2 cellular contexts compared by ENCODE assay signal in genomic region chr7:138662066-138663061, GRCh38.
A peak's percentile ranks its signal among the peaks of the same experiment; 100 is the strongest.
TF ChIP-seq lines count a peak whose summit lies in the region.

No MANE protein-coding gene starts in this region.

TF ChIP-seq in SK-N-SH, 30 proteins besides CTCF, POLR2A, EP300 and RAD21:
- TF ChIP-seq SMC3 (IDR thresholded peaks at IDR 0.05; ENCODE audit: low read depth, low read length) (no peak), FOXJ3 (CRISPR knock-in tag; IDR thresholded peaks at IDR 0.05) (peak; percentile 42; the same call in 1 of the 2 replicates), TAF1 (IDR thresholded peaks at IDR 0.05; ENCODE audit: borderline replicate concordance, low read depth, low read length) (no peak), YY1 (IDR thresholded peaks at IDR 0.05; ENCODE audit: low read depth) (no peak), TCF12 (IDR thresholded peaks at IDR 0.05) (peak; percentile 59; the same call in 1 of the 2 replicates), RCOR1 (IDR thresholded peaks at IDR 0.05; ENCODE audit: low read length) (peak; percentile 96), POLR2AphosphoS5 (IDR thresholded peaks at IDR 0.05; ENCODE audit: low read depth, low read length) (no peak), NRF1 (IDR thresholded peaks at IDR 0.05; ENCODE audit: low read depth, low read length) (no peak), CHD2 (IDR thresholded peaks at IDR 0.05; ENCODE audit: low read length, partially characterized antibody) (peak; percentile 71), GATA2 (CRISPR knock-in tag; IDR thresholded peaks at IDR 0.05) (peak; percentile 83), MEF2A (IDR thresholded peaks at IDR 0.05; ENCODE audit: borderline replicate concordance, low read depth) (no peak)
TF ChIP-seq in SK-N-SH: peak in this region for 5.

TF ChIP-seq in H1, 55 proteins besides CTCF, POLR2A, EP300 and RAD21:
- TF ChIP-seq, protein P1, sequence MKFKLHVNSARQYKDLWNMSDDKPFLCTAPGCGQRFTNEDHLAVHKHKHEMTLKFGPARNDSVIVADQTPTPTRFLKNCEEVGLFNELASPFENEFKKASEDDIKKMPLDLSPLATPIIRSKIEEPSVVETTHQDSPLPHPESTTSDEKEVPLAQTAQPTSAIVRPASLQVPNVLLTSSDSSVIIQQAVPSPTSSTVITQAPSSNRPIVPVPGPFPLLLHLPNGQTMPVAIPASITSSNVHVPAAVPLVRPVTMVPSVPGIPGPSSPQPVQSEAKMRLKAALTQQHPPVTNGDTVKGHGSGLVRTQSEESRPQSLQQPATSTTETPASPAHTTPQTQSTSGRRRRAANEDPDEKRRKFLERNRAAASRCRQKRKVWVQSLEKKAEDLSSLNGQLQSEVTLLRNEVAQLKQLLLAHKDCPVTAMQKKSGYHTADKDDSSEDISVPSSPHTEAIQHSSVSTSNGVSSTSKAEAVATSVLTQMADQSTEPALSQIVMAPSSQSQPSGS (IDR thresholded peaks at IDR 0.05; ENCODE audit: low read length) = no peak
- TF ChIP-seq TCF12 (IDR thresholded peaks at IDR 0.05; ENCODE audit: low read depth, low read length) = no peak
- TF ChIP-seq CBX5 (IDR thresholded peaks at IDR 0.05; ENCODE audit: low read depth, low read length) = no peak
- TF ChIP-seq HDAC2 (IDR thresholded peaks at IDR 0.05; ENCODE audit: borderline replicate concordance in 1 of 2, low read depth in 2 of 2, low read length in 2 of 2) = no peak
- no peak for TF ChIP-seq KDM5A (IDR thresholded peaks at IDR 0.05; ENCODE audit: low read length)
- TF ChIP-seq, protein P2, sequence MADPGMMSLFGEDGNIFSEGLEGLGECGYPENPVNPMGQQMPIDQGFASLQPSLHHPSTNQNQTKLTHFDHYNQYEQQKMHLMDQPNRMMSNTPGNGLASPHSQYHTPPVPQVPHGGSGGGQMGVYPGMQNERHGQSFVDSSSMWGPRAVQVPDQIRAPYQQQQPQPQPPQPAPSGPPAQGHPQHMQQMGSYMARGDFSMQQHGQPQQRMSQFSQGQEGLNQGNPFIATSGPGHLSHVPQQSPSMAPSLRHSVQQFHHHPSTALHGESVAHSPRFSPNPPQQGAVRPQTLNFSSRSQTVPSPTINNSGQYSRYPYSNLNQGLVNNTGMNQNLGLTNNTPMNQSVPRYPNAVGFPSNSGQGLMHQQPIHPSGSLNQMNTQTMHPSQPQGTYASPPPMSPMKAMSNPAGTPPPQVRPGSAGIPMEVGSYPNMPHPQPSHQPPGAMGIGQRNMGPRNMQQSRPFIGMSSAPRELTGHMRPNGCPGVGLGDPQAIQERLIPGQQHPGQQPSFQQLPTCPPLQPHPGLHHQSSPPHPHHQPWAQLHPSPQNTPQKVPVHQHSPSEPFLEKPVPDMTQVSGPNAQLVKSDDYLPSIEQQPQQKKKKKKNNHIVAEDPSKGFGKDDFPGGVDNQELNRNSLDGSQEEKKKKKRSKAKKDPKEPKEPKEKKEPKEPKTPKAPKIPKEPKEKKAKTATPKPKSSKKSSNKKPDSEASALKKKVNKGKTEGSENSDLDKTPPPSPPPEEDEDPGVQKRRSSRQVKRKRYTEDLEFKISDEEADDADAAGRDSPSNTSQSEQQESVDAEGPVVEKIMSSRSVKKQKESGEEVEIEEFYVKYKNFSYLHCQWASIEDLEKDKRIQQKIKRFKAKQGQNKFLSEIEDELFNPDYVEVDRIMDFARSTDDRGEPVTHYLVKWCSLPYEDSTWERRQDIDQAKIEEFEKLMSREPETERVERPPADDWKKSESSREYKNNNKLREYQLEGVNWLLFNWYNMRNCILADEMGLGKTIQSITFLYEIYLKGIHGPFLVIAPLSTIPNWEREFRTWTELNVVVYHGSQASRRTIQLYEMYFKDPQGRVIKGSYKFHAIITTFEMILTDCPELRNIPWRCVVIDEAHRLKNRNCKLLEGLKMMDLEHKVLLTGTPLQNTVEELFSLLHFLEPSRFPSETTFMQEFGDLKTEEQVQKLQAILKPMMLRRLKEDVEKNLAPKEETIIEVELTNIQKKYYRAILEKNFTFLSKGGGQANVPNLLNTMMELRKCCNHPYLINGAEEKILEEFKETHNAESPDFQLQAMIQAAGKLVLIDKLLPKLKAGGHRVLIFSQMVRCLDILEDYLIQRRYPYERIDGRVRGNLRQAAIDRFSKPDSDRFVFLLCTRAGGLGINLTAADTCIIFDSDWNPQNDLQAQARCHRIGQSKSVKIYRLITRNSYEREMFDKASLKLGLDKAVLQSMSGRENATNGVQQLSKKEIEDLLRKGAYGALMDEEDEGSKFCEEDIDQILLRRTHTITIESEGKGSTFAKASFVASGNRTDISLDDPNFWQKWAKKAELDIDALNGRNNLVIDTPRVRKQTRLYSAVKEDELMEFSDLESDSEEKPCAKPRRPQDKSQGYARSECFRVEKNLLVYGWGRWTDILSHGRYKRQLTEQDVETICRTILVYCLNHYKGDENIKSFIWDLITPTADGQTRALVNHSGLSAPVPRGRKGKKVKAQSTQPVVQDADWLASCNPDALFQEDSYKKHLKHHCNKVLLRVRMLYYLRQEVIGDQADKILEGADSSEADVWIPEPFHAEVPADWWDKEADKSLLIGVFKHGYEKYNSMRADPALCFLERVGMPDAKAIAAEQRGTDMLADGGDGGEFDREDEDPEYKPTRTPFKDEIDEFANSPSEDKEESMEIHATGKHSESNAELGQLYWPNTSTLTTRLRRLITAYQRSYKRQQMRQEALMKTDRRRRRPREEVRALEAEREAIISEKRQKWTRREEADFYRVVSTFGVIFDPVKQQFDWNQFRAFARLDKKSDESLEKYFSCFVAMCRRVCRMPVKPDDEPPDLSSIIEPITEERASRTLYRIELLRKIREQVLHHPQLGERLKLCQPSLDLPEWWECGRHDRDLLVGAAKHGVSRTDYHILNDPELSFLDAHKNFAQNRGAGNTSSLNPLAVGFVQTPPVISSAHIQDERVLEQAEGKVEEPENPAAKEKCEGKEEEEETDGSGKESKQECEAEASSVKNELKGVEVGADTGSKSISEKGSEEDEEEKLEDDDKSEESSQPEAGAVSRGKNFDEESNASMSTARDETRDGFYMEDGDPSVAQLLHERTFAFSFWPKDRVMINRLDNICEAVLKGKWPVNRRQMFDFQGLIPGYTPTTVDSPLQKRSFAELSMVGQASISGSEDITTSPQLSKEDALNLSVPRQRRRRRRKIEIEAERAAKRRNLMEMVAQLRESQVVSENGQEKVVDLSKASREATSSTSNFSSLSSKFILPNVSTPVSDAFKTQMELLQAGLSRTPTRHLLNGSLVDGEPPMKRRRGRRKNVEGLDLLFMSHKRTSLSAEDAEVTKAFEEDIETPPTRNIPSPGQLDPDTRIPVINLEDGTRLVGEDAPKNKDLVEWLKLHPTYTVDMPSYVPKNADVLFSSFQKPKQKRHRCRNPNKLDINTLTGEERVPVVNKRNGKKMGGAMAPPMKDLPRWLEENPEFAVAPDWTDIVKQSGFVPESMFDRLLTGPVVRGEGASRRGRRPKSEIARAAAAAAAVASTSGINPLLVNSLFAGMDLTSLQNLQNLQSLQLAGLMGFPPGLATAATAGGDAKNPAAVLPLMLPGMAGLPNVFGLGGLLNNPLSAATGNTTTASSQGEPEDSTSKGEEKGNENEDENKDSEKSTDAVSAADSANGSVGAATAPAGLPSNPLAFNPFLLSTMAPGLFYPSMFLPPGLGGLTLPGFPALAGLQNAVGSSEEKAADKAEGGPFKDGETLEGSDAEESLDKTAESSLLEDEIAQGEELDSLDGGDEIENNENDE (IDR thresholded peaks at IDR 0.05; ENCODE audit: insufficient replicate concordance, low read length) = no peak
- TF ChIP-seq, protein P3, sequence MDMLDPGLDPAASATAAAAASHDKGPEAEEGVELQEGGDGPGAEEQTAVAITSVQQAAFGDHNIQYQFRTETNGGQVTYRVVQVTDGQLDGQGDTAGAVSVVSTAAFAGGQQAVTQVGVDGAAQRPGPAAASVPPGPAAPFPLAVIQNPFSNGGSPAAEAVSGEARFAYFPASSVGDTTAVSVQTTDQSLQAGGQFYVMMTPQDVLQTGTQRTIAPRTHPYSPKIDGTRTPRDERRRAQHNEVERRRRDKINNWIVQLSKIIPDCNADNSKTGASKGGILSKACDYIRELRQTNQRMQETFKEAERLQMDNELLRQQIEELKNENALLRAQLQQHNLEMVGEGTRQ (IDR thresholded peaks at IDR 0.05; ENCODE audit: low read length) = no peak
- TF ChIP-seq CHD2 (IDR thresholded peaks at IDR 0.05; ENCODE audit: low read length) = no peak
- TF ChIP-seq RBBP5 (IDR thresholded peaks at IDR 0.05; ENCODE audit: borderline replicate concordance, low read depth, low read length) = no peak
- no peak for TF ChIP-seq CEBPB (IDR thresholded peaks at IDR 0.05; ENCODE audit: low read depth, low read length)
- TF ChIP-seq SP2 (IDR thresholded peaks at IDR 0.05; ENCODE audit: low read length) = no peak
- no peak for TF ChIP-seq NANOG (IDR thresholded peaks at IDR 0.05; ENCODE audit: insufficient read depth, low read depth, low read length, poor library complexity, severe bottlenecking)
